13 cellular contexts compared by ENCODE assay signal in the genomic region with DNA sequence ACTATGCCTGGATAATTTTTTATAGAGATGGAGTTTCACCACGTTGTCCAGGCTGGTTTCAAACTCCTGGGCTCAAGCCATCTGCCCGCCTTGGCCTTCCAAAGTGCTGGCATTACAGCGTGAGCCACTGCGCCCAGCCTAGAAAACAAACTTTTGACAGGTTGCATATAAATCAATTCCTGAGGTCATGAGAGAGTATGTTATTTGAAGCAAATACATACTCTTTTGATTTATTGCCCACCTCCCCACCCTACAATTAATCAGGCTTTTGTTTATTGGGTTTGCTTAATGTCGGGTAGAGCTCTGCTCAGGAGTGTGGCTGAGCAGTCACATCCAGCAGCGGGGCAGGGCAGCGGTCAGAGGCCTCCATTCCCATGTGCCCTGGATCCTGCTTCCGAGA. TPM values are rescaled to one million over a fixed set of nuclear protein-coding genes. Genes with fewer than 3 reads are reported as not detected.
DNase-seq lines count a peak whose midpoint lies in the region; ATAC-seq and TF ChIP-seq lines count a peak whose summit lies in the region.
"Had no signal": no experiment of that assay in that cellular context is flagged by ENCODE, and none has a peak within 500 bp of the region (broad histone marks: within the 10 kb centered on the region; RNA-seq: fewer than 3 reads in every experiment).

No MANE protein-coding gene starts in this region.

- H3K4me1 ChIP-seq in psoas muscle (peaks cover 21% of the 10 kb centered on the region), A673 (ENCODE audit: insufficient read depth, low read length, poor library complexity, severe bottlenecking) (peaks cover 4% of the 10 kb centered on the region)
- H3K4me1 ChIP-seq in effector memory CD4-positive, alpha-beta T cell (ENCODE audit: control insufficient read depth, insufficient read depth, low read length, poor library complexity, severe bottlenecking), result no peaks in the 10 kb centered on the region
- H3K4me1 ChIP-seq: Peyer's patch had no signal

- intact Hi-C loops in psoas muscle (cut with DNase I) (no loop called here), A673 (cut with micrococcal nuclease; ENCODE audit: unreplicated experiment) (no loop called here)

- peak; percentile 18 to 48 (median 34) for ATAC-seq in psoas muscle
- no peak for ATAC-seq in HG03378 (IDR thresholded peaks at IDR 0.05; ENCODE audit: unreplicated experiment)

- H3K27me3 ChIP-seq in psoas muscle (ENCODE audit: insufficient read depth in 3 of 3, low read length in 2 of 3), result no peaks in the 10 kb centered on the region
- H3K27me3 ChIP-seq in effector memory CD4-positive, alpha-beta T cell (replicated peaks; ENCODE audit: control insufficient read depth, insufficient read depth, low read length, poor library complexity, severe bottlenecking), result no peaks in the 10 kb centered on the region
- H3K27me3 ChIP-seq in A673 (replicated peaks; ENCODE audit: insufficient read depth, low read depth, low read length, poor library complexity), result no peaks in the 10 kb centered on the region
- H3K27me3 ChIP-seq: Peyer's patch, SJCRH30 had no signal

- BruUV-seq in A673 (replicated peaks; lab: Mats Ljungman, UMichigan), result no TSS peak

- H3K27ac ChIP-seq in VCaP (peak overlapping the region; percentile 81), psoas muscle (peak overlapping the region; percentile 95), A673 (ENCODE audit: low read depth, low read length, poor library complexity, severe bottlenecking) (no peak overlapping the region)
- no peak overlapping the region for H3K27ac ChIP-seq in effector memory CD4-positive, alpha-beta T cell (ENCODE audit: insufficient read depth, low read length, poor library complexity, severe bottlenecking)
- H3K27ac ChIP-seq: Peyer's patch, SJCRH30 had no signal

- H3K4me3 ChIP-seq in psoas muscle (no peak overlapping the region), A673 (ENCODE audit: low read depth, low read length, poor library complexity, severe bottlenecking) (no peak overlapping the region)
- H3K4me3 ChIP-seq in effector memory CD4-positive, alpha-beta T cell (ENCODE audit: insufficient read depth, low read depth, low read length, poor library complexity, severe bottlenecking), result no peak overlapping the region
- H3K4me3 ChIP-seq: Peyer's patch, SJCRH30 had no signal

- 25 to 38% (median 28%) methylated on average over 8 of the region's 8 CpGs for WGBS in psoas muscle, 3 donors

- POLR2A ChIA-PET in A673 (lab: Charles Lee; ENCODE audit: low non-redundant PET), result no interaction called here

- DNase-seq in COLO668 (lab: John Stamatoyannopoulos, UW; ENCODE audit: unreplicated experiment) (peak; percentile 17), HT-29 (ENCODE audit: low spot score) (peak; percentile 82), psoas muscle (no peak), A673 (ENCODE audit: low spot score) (no peak)
- DNase-seq in effector memory CD4-positive, alpha-beta T cell, result no peak
- DNase-seq: NCI-H1436, NCI-H2107, NCI-H226, NCI-H774, Peyer's patch, SJCRH30 had no signal

- H3K9me3 ChIP-seq in psoas muscle (no peaks in the 10 kb centered on the region), A673 (ENCODE audit: low read depth, low read length, poor library complexity, severe bottlenecking) (no peaks in the 10 kb centered on the region)
- no peaks in the 10 kb centered on the region for H3K9me3 ChIP-seq in effector memory CD4-positive, alpha-beta T cell (ENCODE audit: control insufficient read depth, low read length)
- H3K9me3 ChIP-seq: Peyer's patch, SJCRH30 had no signal

- H3K36me3 ChIP-seq in psoas muscle (ENCODE audit: insufficient read depth in 1 of 2, low read depth in 1 of 2) (no peaks in the 10 kb centered on the region), A673 (ENCODE audit: insufficient read depth, low read length, poor library complexity, severe bottlenecking) (no peaks in the 10 kb centered on the region)
- H3K36me3 ChIP-seq in effector memory CD4-positive, alpha-beta T cell (ENCODE audit: control insufficient read depth, insufficient read depth, low read length), result no peaks in the 10 kb centered on the region
- H3K36me3 ChIP-seq: Peyer's patch, SJCRH30 had no signal

- CTCF ChIA-PET in A673 (lab: Charles Lee), result no interaction called here

- no peak for TF ChIP-seq CTCF in VCaP (conservative IDR thresholded peaks at IDR 0.05)
- no peak for TF ChIP-seq CTCF in psoas muscle (IDR thresholded peaks at IDR 0.05)
- TF ChIP-seq CTCF in A673 (conservative IDR thresholded peaks at IDR 0.05; ENCODE audit: low read depth, low read length), result no peak

RNA-seq across cellular contexts. Expression of a gene that starts 37.9 kb away (rescaled TPM):
- total RNA-seq in HT-29 (2014; rRNA removed; shearing (Covaris generic)), result 31.1 and 43.3 TPM in 2 replicates
- total RNA-seq in psoas muscle (10 to 100 TPM; 38.4 to 48.0 (median 43.6) TPM), A673 (2021) (36.9 and 43.7 TPM in 2 replicates)
- 10 to 100 TPM; 21.3 to 47.9 (median 30.0) TPM for polyA plus RNA-seq in psoas muscle

Comparison
In these comparisons a context has a peak if more than half of its experiments do, and no peak if none do; other contexts are left out.
1. DNase-seq: peak in COLO668 (single experiment) and HT-29 (single experiment); none in psoas muscle (0 of 2), effector memory CD4-positive, alpha-beta T cell (0 of 3) and A673 (single experiment).
2. H3K27ac ChIP-seq: peak in VCaP (single experiment) and psoas muscle (single experiment); none in effector memory CD4-positive, alpha-beta T cell (single experiment) and A673 (single experiment).